Comparison of ENCODE assay signal across 11 cellular contexts in genomic region chr5:197031-197430, GRCh38. TPM values are rescaled to one million over a fixed set of nuclear protein-coding genes. Genes with fewer than 3 reads are reported as not detected.
"Had no signal": no experiment of that assay in that cellular context is flagged by ENCODE, and none has a peak within 500 bp of the region (broad histone marks: within the 10 kb centered on the region; RNA-seq: fewer than 3 reads in every experiment).

No MANE protein-coding gene starts in this region.

RNA-seq across cellular contexts. Expression of gene LRRC14B, which starts 5.7 kb away (rescaled TPM):
- total RNA-seq: activated CD4-positive, alpha-beta memory T cell treated with anti-CD3 and anti-CD28 coated beads for 36 hours; activated CD8-positive, alpha-beta memory T cell treated with anti-CD3 and anti-CD28 coated beads, Interleukin-2, amount 10 ng/mL, durations not matched to agents 7 days and 5 days; activated T-helper 2 cell treated with anti-CD3 and anti-CD28 coated beads, Interferon-gamma antibody, Interleukin-2, Interleukin-4, amounts not matched to agents 10 μg/mL and 5 μg/mL and 100 μg/mL, durations not matched to agents 14 hours and 24 hours and 36 hours; dermis blood vessel endothelial cell; kidney epithelial cell; lower leg skin; pancreas; smooth muscle cell; suprapubic skin; T-helper 1 cell treated with Interleukin-12 subunit alpha and Interleukin-12 subunit beta and Interleukin-4 antibody, amounts not matched to agents 30 ng/mL and 1 ng/mL, for 36 hours; ureter had no signal
- polyA plus RNA-seq: pancreas, smooth muscle cell had no signal
